Comparison of ENCODE assay signal across 1 cellular context in the genomic region with DNA sequence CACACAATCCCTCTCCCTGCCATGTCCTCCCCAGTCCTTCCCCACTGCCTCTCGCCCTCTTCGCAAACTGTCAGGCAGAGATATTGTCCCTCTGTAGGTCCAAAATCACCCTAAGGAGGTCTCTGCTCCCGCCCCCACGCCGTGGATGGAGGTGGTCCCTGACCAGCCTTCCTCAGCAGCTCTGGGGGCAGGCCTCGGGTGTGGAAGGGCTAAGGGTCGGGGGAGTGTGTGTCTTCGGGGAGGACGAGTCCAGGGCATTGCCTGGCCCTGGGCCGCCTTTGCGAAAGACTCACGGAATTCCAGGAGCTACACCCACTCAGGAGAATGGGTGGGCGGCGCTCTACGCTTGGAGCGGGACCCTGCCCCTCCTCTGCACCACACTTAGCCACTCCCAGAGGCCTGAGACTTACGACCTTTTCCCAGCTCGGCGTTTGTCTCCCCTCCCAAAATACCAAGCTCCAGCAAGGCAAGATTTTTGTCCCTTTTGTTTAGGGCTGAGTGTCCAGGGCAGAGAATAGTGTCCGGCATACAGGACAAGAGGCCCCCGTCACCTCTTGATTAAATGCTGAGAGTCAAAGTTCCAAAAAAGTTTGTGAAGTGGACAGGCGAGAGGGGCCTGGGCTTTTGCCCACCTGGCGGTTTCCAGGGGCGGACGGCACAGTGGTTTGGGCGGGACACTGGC.
TF ChIP-seq lines count a peak whose summit lies in the region.

No MANE protein-coding gene starts in this region.

TF ChIP-seq in K562, 482 proteins besides CTCF, POLR2A, EP300 and RAD21 (continued from another document):
- TF ChIP-seq ZBTB11 (CRISPR knock-in tag; IDR thresholded peaks at IDR 0.05) = 0 out of 6 replicates have a peak, but pooled peaks of 1 of the 3 experiments have one; percentile 18
- TF ChIP-seq MEF2D (tag; conservative IDR thresholded peaks at IDR 0.05; ENCODE audit: low read depth) = no peak
- no peak for TF ChIP-seq THRA (IDR thresholded peaks at IDR 0.05)
- TF ChIP-seq BHLHE40 (IDR thresholded peaks at IDR 0.05; ENCODE audit: low read length) = no peak
- TF ChIP-seq ZNF395 (CRISPR knock-in tag; IDR thresholded peaks at IDR 0.05) = no peak
- TF ChIP-seq SMAD2 (IDR thresholded peaks at IDR 0.05; ENCODE audit: low read depth, low read length) = no peak
- TF ChIP-seq ZNF764 (CRISPR knock-in tag; IDR thresholded peaks at IDR 0.05; ENCODE audit: low read depth) = no peak
- peak; percentile 61; the same call in 1 of the 2 replicates for TF ChIP-seq ZBTB7A (IDR thresholded peaks at IDR 0.05; ENCODE audit: borderline replicate concordance, control insufficient read depth, low read depth, low read length)
- TF ChIP-seq ZNF830 (CRISPR knock-in tag; IDR thresholded peaks at IDR 0.05) = no peak
- 0 out of 2 replicates have a peak, but pooled peaks have one; percentile 10 for TF ChIP-seq POLR2G (IDR thresholded peaks at IDR 0.05; ENCODE audit: low read depth, low read length)
- TF ChIP-seq BACH1 (tag; IDR thresholded peaks at IDR 0.05) = no peak
- peak; percentile 42 for TF ChIP-seq PRDM10 (IDR thresholded peaks at IDR 0.05; ENCODE audit: partially characterized antibody)
- TF ChIP-seq FOXJ2 (tag; IDR thresholded peaks at IDR 0.05) = no peak
- TF ChIP-seq GATA2 (CRISPR knock-in tag; IDR thresholded peaks at IDR 0.05) = 0 out of 2 replicates have a peak, but pooled peaks have one; percentile 8
- no peak for TF ChIP-seq TAF9B (IDR thresholded peaks at IDR 0.05; ENCODE audit: partially characterized antibody)
- TF ChIP-seq ZNF174 (CRISPR knock-in tag; IDR thresholded peaks at IDR 0.05) = no peak
- no peak for TF ChIP-seq ZZZ3 (IDR thresholded peaks at IDR 0.05)
